1 cellular context compared by ENCODE assay signal in the genomic region with DNA sequence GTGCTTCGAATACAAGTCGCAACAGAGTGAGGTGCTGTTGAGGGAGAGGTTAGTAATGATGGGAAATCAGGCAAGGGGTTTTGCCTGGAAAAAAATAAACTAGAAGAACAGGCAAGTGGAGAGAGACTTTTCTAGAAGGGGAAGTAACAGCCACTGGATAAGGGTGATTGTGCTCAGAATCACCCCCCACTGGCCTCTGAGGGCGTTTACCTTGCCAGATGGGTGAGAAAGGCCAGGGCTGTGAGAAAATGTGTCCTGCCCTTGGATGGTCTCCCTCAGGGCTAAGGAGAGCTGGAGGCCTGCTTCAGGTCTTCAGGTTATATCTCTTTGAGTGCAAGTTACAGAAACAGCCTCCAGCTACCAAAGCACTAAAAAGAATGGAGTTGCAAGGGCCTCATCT.
TF ChIP-seq lines count a peak whose summit lies in the region.

No MANE protein-coding gene starts in this region.

TF ChIP-seq in WTC11, 78 proteins besides CTCF, POLR2A, EP300 and RAD21 (continued from another document):
- TF ChIP-seq, protein P1, sequence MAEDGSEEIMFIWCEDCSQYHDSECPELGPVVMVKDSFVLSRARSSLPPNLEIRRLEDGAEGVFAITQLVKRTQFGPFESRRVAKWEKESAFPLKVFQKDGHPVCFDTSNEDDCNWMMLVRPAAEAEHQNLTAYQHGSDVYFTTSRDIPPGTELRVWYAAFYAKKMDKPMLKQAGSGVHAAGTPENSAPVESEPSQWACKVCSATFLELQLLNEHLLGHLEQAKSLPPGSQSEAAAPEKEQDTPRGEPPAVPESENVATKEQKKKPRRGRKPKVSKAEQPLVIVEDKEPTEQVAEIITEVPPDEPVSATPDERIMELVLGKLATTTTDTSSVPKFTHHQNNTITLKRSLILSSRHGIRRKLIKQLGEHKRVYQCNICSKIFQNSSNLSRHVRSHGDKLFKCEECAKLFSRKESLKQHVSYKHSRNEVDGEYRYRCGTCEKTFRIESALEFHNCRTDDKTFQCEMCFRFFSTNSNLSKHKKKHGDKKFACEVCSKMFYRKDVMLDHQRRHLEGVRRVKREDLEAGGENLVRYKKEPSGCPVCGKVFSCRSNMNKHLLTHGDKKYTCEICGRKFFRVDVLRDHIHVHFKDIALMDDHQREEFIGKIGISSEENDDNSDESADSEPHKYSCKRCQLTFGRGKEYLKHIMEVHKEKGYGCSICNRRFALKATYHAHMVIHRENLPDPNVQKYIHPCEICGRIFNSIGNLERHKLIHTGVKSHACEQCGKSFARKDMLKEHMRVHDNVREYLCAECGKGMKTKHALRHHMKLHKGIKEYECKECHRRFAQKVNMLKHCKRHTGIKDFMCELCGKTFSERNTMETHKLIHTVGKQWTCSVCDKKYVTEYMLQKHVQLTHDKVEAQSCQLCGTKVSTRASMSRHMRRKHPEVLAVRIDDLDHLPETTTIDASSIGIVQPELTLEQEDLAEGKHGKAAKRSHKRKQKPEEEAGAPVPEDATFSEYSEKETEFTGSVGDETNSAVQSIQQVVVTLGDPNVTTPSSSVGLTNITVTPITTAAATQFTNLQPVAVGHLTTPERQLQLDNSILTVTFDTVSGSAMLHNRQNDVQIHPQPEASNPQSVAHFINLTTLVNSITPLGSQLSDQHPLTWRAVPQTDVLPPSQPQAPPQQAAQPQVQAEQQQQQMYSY (CRISPR knock-in tag; IDR thresholded peaks at IDR 0.05): no peak
- TF ChIP-seq, protein P2, sequence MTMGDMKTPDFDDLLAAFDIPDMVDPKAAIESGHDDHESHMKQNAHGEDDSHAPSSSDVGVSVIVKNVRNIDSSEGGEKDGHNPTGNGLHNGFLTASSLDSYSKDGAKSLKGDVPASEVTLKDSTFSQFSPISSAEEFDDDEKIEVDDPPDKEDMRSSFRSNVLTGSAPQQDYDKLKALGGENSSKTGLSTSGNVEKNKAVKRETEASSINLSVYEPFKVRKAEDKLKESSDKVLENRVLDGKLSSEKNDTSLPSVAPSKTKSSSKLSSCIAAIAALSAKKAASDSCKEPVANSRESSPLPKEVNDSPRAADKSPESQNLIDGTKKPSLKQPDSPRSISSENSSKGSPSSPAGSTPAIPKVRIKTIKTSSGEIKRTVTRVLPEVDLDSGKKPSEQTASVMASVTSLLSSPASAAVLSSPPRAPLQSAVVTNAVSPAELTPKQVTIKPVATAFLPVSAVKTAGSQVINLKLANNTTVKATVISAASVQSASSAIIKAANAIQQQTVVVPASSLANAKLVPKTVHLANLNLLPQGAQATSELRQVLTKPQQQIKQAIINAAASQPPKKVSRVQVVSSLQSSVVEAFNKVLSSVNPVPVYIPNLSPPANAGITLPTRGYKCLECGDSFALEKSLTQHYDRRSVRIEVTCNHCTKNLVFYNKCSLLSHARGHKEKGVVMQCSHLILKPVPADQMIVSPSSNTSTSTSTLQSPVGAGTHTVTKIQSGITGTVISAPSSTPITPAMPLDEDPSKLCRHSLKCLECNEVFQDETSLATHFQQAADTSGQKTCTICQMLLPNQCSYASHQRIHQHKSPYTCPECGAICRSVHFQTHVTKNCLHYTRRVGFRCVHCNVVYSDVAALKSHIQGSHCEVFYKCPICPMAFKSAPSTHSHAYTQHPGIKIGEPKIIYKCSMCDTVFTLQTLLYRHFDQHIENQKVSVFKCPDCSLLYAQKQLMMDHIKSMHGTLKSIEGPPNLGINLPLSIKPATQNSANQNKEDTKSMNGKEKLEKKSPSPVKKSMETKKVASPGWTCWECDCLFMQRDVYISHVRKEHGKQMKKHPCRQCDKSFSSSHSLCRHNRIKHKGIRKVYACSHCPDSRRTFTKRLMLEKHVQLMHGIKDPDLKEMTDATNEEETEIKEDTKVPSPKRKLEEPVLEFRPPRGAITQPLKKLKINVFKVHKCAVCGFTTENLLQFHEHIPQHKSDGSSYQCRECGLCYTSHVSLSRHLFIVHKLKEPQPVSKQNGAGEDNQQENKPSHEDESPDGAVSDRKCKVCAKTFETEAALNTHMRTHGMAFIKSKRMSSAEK (CRISPR knock-in tag; IDR thresholded peaks at IDR 0.05; ENCODE audit: borderline replicate concordance): no peak
- TF ChIP-seq EMX1 (CRISPR knock-in tag; IDR thresholded peaks at IDR 0.05) (no peak), ESRRA (CRISPR knock-in tag; IDR thresholded peaks at IDR 0.05; ENCODE audit: borderline replicate concordance) (no peak), FOXP4 (CRISPR knock-in tag; IDR thresholded peaks at IDR 0.05) (no peak), ZNF317 (CRISPR knock-in tag; IDR thresholded peaks at IDR 0.05; ENCODE audit: borderline replicate concordance, low read depth) (no peak), NR1H2 (CRISPR knock-in tag; IDR thresholded peaks at IDR 0.05) (no peak), GRHL2 (CRISPR knock-in tag; IDR thresholded peaks at IDR 0.05; ENCODE audit: insufficient replicate concordance, severe bottlenecking) (no peak), CBFB (CRISPR knock-in tag; IDR thresholded peaks at IDR 0.05; ENCODE audit: low read depth) (no peak), FOXP1 (CRISPR knock-in tag; IDR thresholded peaks at IDR 0.05; ENCODE audit: borderline replicate concordance) (no peak), ZNF138 (CRISPR knock-in tag; conservative IDR thresholded peaks at IDR 0.05) (no peak), CDX4 (CRISPR knock-in tag; IDR thresholded peaks at IDR 0.05; ENCODE audit: borderline replicate concordance) (no peak), MXD4 (CRISPR knock-in tag; IDR thresholded peaks at IDR 0.05; ENCODE audit: borderline replicate concordance) (no peak), NFATC4 (CRISPR knock-in tag; IDR thresholded peaks at IDR 0.05) (no peak), RORB (CRISPR knock-in tag; IDR thresholded peaks at IDR 0.05) (no peak)
- TF ChIP-seq, protein P3, sequence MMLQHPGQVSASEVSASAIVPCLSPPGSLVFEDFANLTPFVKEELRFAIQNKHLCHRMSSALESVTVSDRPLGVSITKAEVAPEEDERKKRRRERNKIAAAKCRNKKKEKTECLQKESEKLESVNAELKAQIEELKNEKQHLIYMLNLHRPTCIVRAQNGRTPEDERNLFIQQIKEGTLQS (CRISPR knock-in tag; conservative IDR thresholded peaks at IDR 0.05): no peak
- TF ChIP-seq, protein P4, sequence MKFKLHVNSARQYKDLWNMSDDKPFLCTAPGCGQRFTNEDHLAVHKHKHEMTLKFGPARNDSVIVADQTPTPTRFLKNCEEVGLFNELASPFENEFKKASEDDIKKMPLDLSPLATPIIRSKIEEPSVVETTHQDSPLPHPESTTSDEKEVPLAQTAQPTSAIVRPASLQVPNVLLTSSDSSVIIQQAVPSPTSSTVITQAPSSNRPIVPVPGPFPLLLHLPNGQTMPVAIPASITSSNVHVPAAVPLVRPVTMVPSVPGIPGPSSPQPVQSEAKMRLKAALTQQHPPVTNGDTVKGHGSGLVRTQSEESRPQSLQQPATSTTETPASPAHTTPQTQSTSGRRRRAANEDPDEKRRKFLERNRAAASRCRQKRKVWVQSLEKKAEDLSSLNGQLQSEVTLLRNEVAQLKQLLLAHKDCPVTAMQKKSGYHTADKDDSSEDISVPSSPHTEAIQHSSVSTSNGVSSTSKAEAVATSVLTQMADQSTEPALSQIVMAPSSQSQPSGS (CRISPR knock-in tag; IDR thresholded peaks at IDR 0.05; ENCODE audit: borderline replicate concordance, low read depth): no peak
- TF ChIP-seq, protein P5, sequence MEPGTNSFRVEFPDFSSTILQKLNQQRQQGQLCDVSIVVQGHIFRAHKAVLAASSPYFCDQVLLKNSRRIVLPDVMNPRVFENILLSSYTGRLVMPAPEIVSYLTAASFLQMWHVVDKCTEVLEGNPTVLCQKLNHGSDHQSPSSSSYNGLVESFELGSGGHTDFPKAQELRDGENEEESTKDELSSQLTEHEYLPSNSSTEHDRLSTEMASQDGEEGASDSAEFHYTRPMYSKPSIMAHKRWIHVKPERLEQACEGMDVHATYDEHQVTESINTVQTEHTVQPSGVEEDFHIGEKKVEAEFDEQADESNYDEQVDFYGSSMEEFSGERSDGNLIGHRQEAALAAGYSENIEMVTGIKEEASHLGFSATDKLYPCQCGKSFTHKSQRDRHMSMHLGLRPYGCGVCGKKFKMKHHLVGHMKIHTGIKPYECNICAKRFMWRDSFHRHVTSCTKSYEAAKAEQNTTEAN (CRISPR knock-in tag; IDR thresholded peaks at IDR 0.05): no peak
